Comparison of ENCODE assay signal across 8 cellular contexts in genomic region chr21:41169258-41169576, GRCh38. TPM values are rescaled to one million over a fixed set of nuclear protein-coding genes. Genes with fewer than 3 reads are reported as not detected.
DNase-seq lines count a peak whose midpoint lies in the region; TF ChIP-seq lines count a peak whose summit lies in the region.

No MANE protein-coding gene starts in this region.

- TF ChIP-seq CTCF in cardiac fibroblast (IDR thresholded peaks at IDR 0.05; ENCODE audit: low read depth, low read length): no peak
- TF ChIP-seq CTCF in tibial nerve (IDR thresholded peaks at IDR 0.05): no peak

- H2BK15ac ChIP-seq in mesenchymal stem cell (ENCODE audit: low read depth, poor library complexity, severe bottlenecking): no peak overlapping the region

- H3K4me1 ChIP-seq in mesenchymal stem cell (ENCODE audit: control insufficient read depth, insufficient read depth, low read depth, low read length): peaks cover 5% of the 10 kb centered on the region
- H3K4me1 ChIP-seq in tibial nerve: peaks cover 0 to 59% (median 15%) of the 10 kb centered on the region in 4 donors

- H3K9me3 Mint-ChIP-seq in activated T-cell treated with anti-CD3 and anti-CD28 coated beads, Interleukin-2, amount 50 U/mL, for 24 hours: no peaks in the 10 kb centered on the region

- peaks cover 5% of the 10 kb centered on the region for H3K4me1 Mint-ChIP-seq in activated T-cell treated with anti-CD3 and anti-CD28 coated beads, Interleukin-2, amount 50 U/mL, for 24 hours (ENCODE audit: low read depth)

- no peak overlapping the region for H3K23ac ChIP-seq in mesenchymal stem cell (ENCODE audit: low read length in 2 of 2)

- H3K27me3 ChIP-seq in mesenchymal stem cell (ENCODE audit: control insufficient read depth in 1 of 2, insufficient read depth in 1 of 2, low read length in 2 of 2) (peaks cover 0 to 5% of the 10 kb centered on the region in 2 experiments), tibial nerve (no peaks in the 10 kb centered on the region)

- H3K27me3 Mint-ChIP-seq in activated T-cell treated with anti-CD3 and anti-CD28 coated beads, Interleukin-2, amount 50 U/mL, for 24 hours: peaks cover 59% of the 10 kb centered on the region

- H3K4me3 ChIP-seq in cardiac fibroblast (replicated peaks in 1 of 2; ENCODE audit: low read depth in 2 of 2, low read length in 2 of 2) (peak overlapping the region; percentile 70 to 87), mesenchymal stem cell (ENCODE audit: insufficient read depth in 1 of 2, low read depth in 1 of 2, low read length in 2 of 2) (peak overlapping the region; percentile 42 to 82), tibial nerve (peak overlapping the region; percentile 76 to 92 (median 86))

- no peak for TF ChIP-seq POLR2A in tibial nerve (IDR thresholded peaks at IDR 0.05)

- no peak overlapping the region for H3K18ac ChIP-seq in mesenchymal stem cell (ENCODE audit: low read depth in 1 of 2, low read length in 2 of 2)

- H3K36me3 ChIP-seq in mesenchymal stem cell (ENCODE audit: control insufficient read depth in 1 of 2, insufficient read depth in 2 of 2, low read depth in 1 of 2, low read length in 2 of 2) (peaks cover 0 to 4% of the 10 kb centered on the region in 2 experiments), tibial nerve (no peaks in the 10 kb centered on the region)

- H3K36me3 Mint-ChIP-seq in activated T-cell treated with anti-CD3 and anti-CD28 coated beads, Interleukin-2, amount 50 U/mL, for 24 hours (ENCODE audit: low read depth): no peaks in the 10 kb centered on the region

- H3K9me3 ChIP-seq in mesenchymal stem cell (ENCODE audit: control insufficient read depth, low read length): no peaks in the 10 kb centered on the region
- no peaks in the 10 kb centered on the region for H3K9me3 ChIP-seq in tibial nerve

- H3K14ac ChIP-seq in mesenchymal stem cell (ENCODE audit: low read length in 2 of 2): no peak overlapping the region

- no peak overlapping the region for H4K91ac ChIP-seq in mesenchymal stem cell (ENCODE audit: low read length)

- no peak overlapping the region for H2BK120ac ChIP-seq in mesenchymal stem cell (ENCODE audit: low read depth, low read length)

- no peak for TF ChIP-seq EP300 in tibial nerve (IDR thresholded peaks at IDR 0.05)

- no peak overlapping the region for H2AFZ ChIP-seq in mesenchymal stem cell (ENCODE audit: low read depth, low read length)

- H3K79me1 ChIP-seq in mesenchymal stem cell (replicated peaks; ENCODE audit: low read length, poor library complexity, severe bottlenecking): peaks cover 8% of the 10 kb centered on the region

- H3K27ac Mint-ChIP-seq in activated T-cell treated with anti-CD3 and anti-CD28 coated beads, Interleukin-2, amount 50 U/mL, for 24 hours: no peak overlapping the region

- H2AK5ac ChIP-seq in mesenchymal stem cell (ENCODE audit: low read length, severe bottlenecking): no peak overlapping the region

- H3K27ac ChIP-seq in mesenchymal stem cell (ENCODE audit: low read length, poor library complexity, severe bottlenecking) (no peak overlapping the region), tibial nerve (peak overlapping the region; percentile 89 to 98 (median 93))

- no peak overlapping the region for H2BK5ac ChIP-seq in mesenchymal stem cell (ENCODE audit: low read depth, low read length, poor library complexity, severe bottlenecking)

- H3K4me3 Mint-ChIP-seq in activated T-cell treated with anti-CD3 and anti-CD28 coated beads, Interleukin-2, amount 50 U/mL, for 24 hours: peak overlapping the region; percentile 68

- H3K4ac ChIP-seq in mesenchymal stem cell (ENCODE audit: low read depth in 1 of 2, low read length in 2 of 2): no peak overlapping the region

- H3K4me2 ChIP-seq in mesenchymal stem cell (ENCODE audit: low read length, poor library complexity, severe bottlenecking): peak overlapping the region; percentile 78

- H2BK12ac ChIP-seq in mesenchymal stem cell (ENCODE audit: low read length in 2 of 2): no peak overlapping the region

- H3K9ac ChIP-seq in mesenchymal stem cell (ENCODE audit: low read length): peak overlapping the region; percentile 80

- WGBS in mesenchymal stem cell: 16% methylated on average over 3 of the region's 3 CpGs
- 1 to 3% methylated on average over 3 of the region's 3 CpGs for whole genome bisulfite sequencing in tibial nerve, 2 donors

- DNase-seq in activated T-cell treated with anti-CD3 and anti-CD28 coated beads, Interleukin-2, amount 50 U/mL, for 24 hours: no peak
- no peak for DNase-seq in activated T-cell treated with anti-CD3 and anti-CD28 coated beads, Interleukin-2, amount 50 U/mL, for 48 hours
- no peak for DNase-seq in cardiac fibroblast (ENCODE audit: low read depth in 2 of 2)
- DNase-seq in mesenchymal stem cell: no peak
- no peak for DNase-seq in tibial nerve (ENCODE audit: low spot score in 2 of 2)
- no peak for DNase-seq in AG20443 (ENCODE audit: low spot score)
- DNase-seq in NCI-H524 treated with DMSO at 0.1 percent for 48 hours (lab: John Stamatoyannopoulos, UW): no peak
- no peak for DNase-seq in DMS79 (lab: John Stamatoyannopoulos, UW)

- H4K8ac ChIP-seq in mesenchymal stem cell (ENCODE audit: low read length): no peak overlapping the region

RNA-seq across cellular contexts. Expression of gene BACE2, which starts 1.3 kb away (rescaled TPM):
- polyA plus RNA-seq in mesenchymal stem cell (2013, experiment 1 of 2): 0.23 TPM
- polyA plus RNA-seq in mesenchymal stem cell (2013, experiment 2 of 2): 0.22 TPM
- 10 to 100 TPM; 69.5 to 96.9 (median 79.2) TPM for total RNA-seq in tibial nerve
